ENCODE assay signal across 2 cellular contexts in the genomic region with DNA sequence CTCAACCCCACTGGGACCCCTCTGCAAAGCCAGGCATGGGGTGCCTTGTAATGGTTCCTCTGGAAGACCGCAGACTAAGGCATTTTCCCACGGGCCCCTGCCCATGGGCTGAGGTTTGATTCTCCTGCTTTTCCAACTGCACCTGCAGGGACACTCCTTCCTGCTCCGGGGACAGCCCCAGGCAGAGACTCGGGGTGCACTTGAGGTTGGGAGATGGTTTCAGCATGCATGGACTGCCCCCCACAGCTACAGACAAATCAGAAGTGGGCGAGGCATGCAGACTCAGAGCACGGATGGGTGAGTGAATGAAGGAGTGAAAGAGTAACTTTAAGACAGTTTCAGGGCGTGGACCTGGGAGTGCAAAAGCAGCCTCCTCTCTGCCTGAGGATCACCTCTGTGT.
TF ChIP-seq lines count a peak whose summit lies in the region.

No MANE protein-coding gene starts in this region.

TF ChIP-seq in HCT116, 20 proteins besides CTCF, POLR2A, EP300 and RAD21:
- no peak for TF ChIP-seq ELF1 (IDR thresholded peaks at IDR 0.05; ENCODE audit: borderline replicate concordance, low read depth)
- no peak for TF ChIP-seq SIN3A (IDR thresholded peaks at IDR 0.05; ENCODE audit: low read depth)

TF ChIP-seq in H1, 55 proteins besides CTCF, POLR2A, EP300 and RAD21:
- TF ChIP-seq TAF1 (IDR thresholded peaks at IDR 0.05; ENCODE audit: low read depth, low read length) = no peak
- no peak for TF ChIP-seq TEAD4 (IDR thresholded peaks at IDR 0.05; ENCODE audit: low read depth, low read length)
- no peak for TF ChIP-seq PHF8 (conservative IDR thresholded peaks at IDR 0.05; ENCODE audit: low read depth, low read length)
- no peak for TF ChIP-seq BRCA1 (IDR thresholded peaks at IDR 0.05; ENCODE audit: low read depth, low read length)
- no peak for TF ChIP-seq BACH1 (IDR thresholded peaks at IDR 0.05; ENCODE audit: low read length)
- TF ChIP-seq BCL11A (IDR thresholded peaks at IDR 0.05; ENCODE audit: low read depth in 2 of 2, low read length in 2 of 2) = no peak
- no peak for TF ChIP-seq CBX5 (IDR thresholded peaks at IDR 0.05; ENCODE audit: low read depth, low read length)
- TF ChIP-seq, protein P1, sequence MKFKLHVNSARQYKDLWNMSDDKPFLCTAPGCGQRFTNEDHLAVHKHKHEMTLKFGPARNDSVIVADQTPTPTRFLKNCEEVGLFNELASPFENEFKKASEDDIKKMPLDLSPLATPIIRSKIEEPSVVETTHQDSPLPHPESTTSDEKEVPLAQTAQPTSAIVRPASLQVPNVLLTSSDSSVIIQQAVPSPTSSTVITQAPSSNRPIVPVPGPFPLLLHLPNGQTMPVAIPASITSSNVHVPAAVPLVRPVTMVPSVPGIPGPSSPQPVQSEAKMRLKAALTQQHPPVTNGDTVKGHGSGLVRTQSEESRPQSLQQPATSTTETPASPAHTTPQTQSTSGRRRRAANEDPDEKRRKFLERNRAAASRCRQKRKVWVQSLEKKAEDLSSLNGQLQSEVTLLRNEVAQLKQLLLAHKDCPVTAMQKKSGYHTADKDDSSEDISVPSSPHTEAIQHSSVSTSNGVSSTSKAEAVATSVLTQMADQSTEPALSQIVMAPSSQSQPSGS (IDR thresholded peaks at IDR 0.05; ENCODE audit: low read length) = no peak
- no peak for TF ChIP-seq ZNF274 (IDR thresholded peaks at IDR 0.05; ENCODE audit: borderline replicate concordance, extremely low read depth, low read length)
- TF ChIP-seq SIX5 (IDR thresholded peaks at IDR 0.05; ENCODE audit: low read depth, low read length) = no peak
- TF ChIP-seq MAX (IDR thresholded peaks at IDR 0.05) = no peak
